Comparison of ENCODE assay signal across 18 cellular contexts in the genomic region with DNA sequence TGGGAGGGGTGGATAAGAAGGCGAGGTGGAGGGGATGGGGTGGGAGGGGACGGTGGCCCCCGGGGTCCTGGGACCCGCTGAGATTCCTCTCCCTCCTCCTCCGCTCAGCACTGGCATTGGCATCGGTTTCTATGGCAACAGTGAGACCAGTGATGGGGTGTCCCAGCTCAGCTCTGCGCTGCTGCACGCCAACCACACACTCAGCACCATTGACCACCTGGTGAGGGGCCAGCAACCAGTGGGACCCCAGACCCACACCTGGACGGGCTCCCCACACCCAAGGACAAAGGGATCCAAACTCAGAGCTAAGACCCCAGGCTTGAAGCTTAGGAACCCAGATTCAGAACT. TPM values are rescaled to one million over a fixed set of nuclear protein-coding genes. Genes with fewer than 3 reads are reported as not detected.
DNase-seq lines count a peak whose midpoint lies in the region; ATAC-seq and TF ChIP-seq lines count a peak whose summit lies in the region.
"Had no signal": no experiment of that assay in that cellular context is flagged by ENCODE, and none has a peak within 500 bp of the region (broad histone marks: within the 10 kb centered on the region; RNA-seq: fewer than 3 reads in every experiment).

No MANE protein-coding gene starts in this region.

- peak overlapping the region; percentile 71 to 87 (median 78) for H3K27ac ChIP-seq in body of pancreas
- no peak overlapping the region for H3K27ac ChIP-seq in ascending aorta
- H3K27ac ChIP-seq: KMS-11, parathyroid adenoma, SJSA1 had no signal

- no peak for ATAC-seq in body of pancreas
- ATAC-seq: CD8-positive, alpha-beta T cell had no signal

- H3K36me3 ChIP-seq in body of pancreas (replicated peaks in 1 of 2; ENCODE audit: insufficient read depth in 1 of 2, low read depth in 2 of 2) (no peaks in the 10 kb centered on the region), ascending aorta (no peaks in the 10 kb centered on the region)
- H3K36me3 ChIP-seq: SJSA1 had no signal

- TF ChIP-seq CTCF in GM13976 (IDR thresholded peaks at IDR 0.05; ENCODE audit: borderline replicate concordance, control extremely low read depth, extremely low read depth, insufficient read depth, missing control alignments): no peak
- TF ChIP-seq CTCF in body of pancreas (IDR thresholded peaks at IDR 0.05): no peak
- no peak for TF ChIP-seq CTCF in nephron (IDR thresholded peaks at IDR 0.05; ENCODE audit: unreplicated experiment in 3 of 3)
- no peak for TF ChIP-seq CTCF in ascending aorta (IDR thresholded peaks at IDR 0.05)

- no peaks in the 10 kb centered on the region for H3K36me3 Mint-ChIP-seq in nephron (ENCODE audit: low read depth)
- H3K36me3 Mint-ChIP-seq: CD8-positive, alpha-beta T cell had no signal

- no peak overlapping the region for H3K4me3 ChIP-seq in body of pancreas
- no peak overlapping the region for H3K4me3 ChIP-seq in ascending aorta
- H3K4me3 ChIP-seq: SJSA1 had no signal

- H3K4me1 ChIP-seq in body of pancreas (peaks cover 20% of the 10 kb centered on the region), ascending aorta (peaks cover 0 to 3% of the 10 kb centered on the region in 2 donors)
- H3K4me1 ChIP-seq: parathyroid adenoma, SJSA1 had no signal

- no peak for TF ChIP-seq POLR2A in body of pancreas (IDR thresholded peaks at IDR 0.05)

- intact Hi-C loops in body of pancreas (cut with DNase I): no loop called here
- intact Hi-C loops in ascending aorta (cut with DNase I): no loop called here

- H3K9me3 Mint-ChIP-seq in nephron: no peaks in the 10 kb centered on the region
- H3K9me3 Mint-ChIP-seq: activated B cell treated with CpG ODN at 0.5 μM for 24 hours; activated T-helper 2 cell treated with anti-CD3 and anti-CD28 coated beads, Interferon-gamma antibody, Interleukin-2, Interleukin-4, amounts not matched to agents 10 μg/mL and 5 μg/mL and 100 μg/mL, durations not matched to agents 14 hours and 24 hours and 36 hours; CD8-positive, alpha-beta T cell had no signal

- peaks cover 28% of the 10 kb centered on the region for H3K4me1 Mint-ChIP-seq in nephron

- H3K27ac Mint-ChIP-seq in nephron: peak overlapping the region; percentile 31 to 52 (median 31)
- H3K27ac Mint-ChIP-seq: activated B cell treated with CpG ODN at 0.5 μM for 24 hours; activated T-helper 2 cell treated with anti-CD3 and anti-CD28 coated beads, Interferon-gamma antibody, Interleukin-2, Interleukin-4, amounts not matched to agents 10 μg/mL and 5 μg/mL and 100 μg/mL, durations not matched to agents 14 hours and 24 hours and 36 hours; CD8-positive, alpha-beta T cell had no signal

- H3K4me3 Mint-ChIP-seq in nephron: no peak overlapping the region
- H3K4me3 Mint-ChIP-seq: activated B cell treated with CpG ODN at 0.5 μM for 24 hours; CD8-positive, alpha-beta T cell had no signal

- peaks cover 32% of the 10 kb centered on the region for H3K27me3 Mint-ChIP-seq in nephron (ENCODE audit: low read depth)

- H3K27me3 ChIP-seq in body of pancreas: peaks cover 0 to 10% of the 10 kb centered on the region in 2 donors
- peaks cover 8% of the 10 kb centered on the region for H3K27me3 ChIP-seq in ascending aorta

- H3K9me3 ChIP-seq in body of pancreas: no peaks in the 10 kb centered on the region
- H3K9me3 ChIP-seq in ascending aorta: no peaks in the 10 kb centered on the region
- H3K9me3 ChIP-seq: SJSA1 had no signal

- WGBS in body of pancreas, 2 donors: 30 to 46% methylated on average over 6 to 9 of the region's 9 CpGs

- in situ Hi-C loops in GM13976 (cut with MboI; ENCODE audit: low sequenced_read_pairs, unreplicated experiment): no loop called here

- peak; percentile 31 for DNase-seq in GM13976 (ENCODE audit: low spot score)
- DNase-seq in body of pancreas: peak in 1 of 4 donors; percentile 17
- DNase-seq in kidney tubule cell (ENCODE audit: low spot score): no peak
- DNase-seq in stimulated activated CD4-positive, alpha-beta T cell treated with anti-CD3 and anti-CD28 coated beads, Interleukin-2, amount 100 ng/mL, for 48 hours: no peak
- no peak for DNase-seq in ascending aorta (ENCODE audit: low spot score in 2 of 2)
- DNase-seq: activated B cell treated with CpG ODN at 0.5 μM for 24 hours; CD8-positive, alpha-beta T cell; cerebellar nuclear complex; DND-41; NCI-H1092 treated with DMSO at 0.1 percent for 48 hours; NCI-H526 treated with DMSO at 0.1 percent for 48 hours; stimulated activated CD4-positive, alpha-beta T cell treated with anti-CD3 and anti-CD28 coated beads, Interleukin-4, amount 100 ng/mL, for 24 hours; T-helper 2 cell had no signal

RNA-seq across cellular contexts. Expression of a gene that starts 5.9 kb away (rescaled TPM):
- total RNA-seq in body of pancreas (10 to 100 TPM; 20.5 to 88.7 TPM), ascending aorta (58.4 TPM)
- total RNA-seq: activated B cell treated with CpG ODN at 0.5 μM for 24 hours; CD8-positive, alpha-beta T cell; SJSA1 had no signal

RNA-seq across cellular contexts. Expression of a gene that starts 27.9 kb away (rescaled TPM):
- total RNA-seq in body of pancreas (100 to 1,000 TPM; 182 to 290 TPM), ascending aorta (402 TPM)

RNA-seq across cellular contexts. Expression of a gene that starts 42.4 kb away (rescaled TPM):
- total RNA-seq in body of pancreas (10 to 100 TPM; 21.8 to 25.7 TPM), ascending aorta (10.1 TPM)

RNA-seq across cellular contexts. Expression of a gene that starts 52.0 kb away (rescaled TPM):
- 10 to 100 TPM; 18.2 to 92.9 TPM for total RNA-seq in body of pancreas
- 153 TPM for total RNA-seq in ascending aorta
- total RNA-seq: activated B cell treated with CpG ODN at 0.5 μM for 24 hours; CD8-positive, alpha-beta T cell had no signal

RNA-seq across cellular contexts. Expression of a gene that starts 56.4 kb away (rescaled TPM):
- total RNA-seq in body of pancreas (10 to 100 TPM in 1 of 2 donors, 1 to 10 TPM in 1; 2.9 to 35.6 TPM), ascending aorta (11.1 TPM)
- total RNA-seq: SJSA1 had no signal

Comparison
In these comparisons a context has a peak if more than half of its experiments do, and no peak if none do; other contexts are left out.
1. H3K27ac ChIP-seq: peak in body of pancreas (4 of 4); none in ascending aorta (0 of 2).